ENCODE assay signal across 8 cellular contexts in genomic region chr7:24573008-24573553, GRCh38. TPM values are rescaled to one million over a fixed set of nuclear protein-coding genes. Genes with fewer than 3 reads are reported as not detected.
A peak's percentile ranks its signal among the peaks of the same experiment; 100 is the strongest.
DNase-seq lines count a peak whose midpoint lies in the region; TF ChIP-seq lines count a peak whose summit lies in the region.

TSS of gene PALS2 (plus strand) at chr7:24573452. CDS start at chr7:24623668, 50,216 bp downstream.

- no peaks in the 10 kb centered on the region for H3K36me3 ChIP-seq in hepatocyte (replicated peaks; ENCODE audit: insufficient read depth, low read depth)

- H3K4me2 ChIP-seq in hepatocyte: peak within 1 kb of the TSS; percentile 87

- DNase-seq in GM12865 (ENCODE audit: low read depth): peak; percentile 88
- no peak for DNase-seq in HFF-Myc (ENCODE audit: extremely low read depth, low read depth)
- peak; percentile 90 for DNase-seq in NAMALWA (ENCODE audit: low spot score)
- DNase-seq in T-helper 2 cell: peak; percentile 48 to 91 (median 74)
- DNase-seq in astrocyte of the cerebellum (ENCODE audit: low read depth): no peak
- peak; percentile 91 for DNase-seq in hepatocyte (ENCODE audit: low spot score)
- DNase-seq in retinal pigment epithelial cell (ENCODE audit: low read depth): no peak
- no peak for DNase-seq in cerebellar nuclear complex (lab: John Stamatoyannopoulos, UW)

- no peaks in the 10 kb centered on the region for H4K20me1 ChIP-seq in hepatocyte (ENCODE audit: insufficient read depth, poor library complexity, severe bottlenecking)

- H3K4me1 ChIP-seq in hepatocyte (ENCODE audit: insufficient read depth): peaks cover 11% of the 10 kb centered on the region

- peaks cover 30% of the 10 kb centered on the region for H3K79me2 ChIP-seq in hepatocyte

- peak within 1 kb of the TSS; percentile 80 for H2AFZ ChIP-seq in hepatocyte

- H3K9me3 ChIP-seq in hepatocyte (ENCODE audit: low read depth): no peaks in the 10 kb centered on the region

- peaks cover 6% of the 10 kb centered on the region for H3K27me3 ChIP-seq in hepatocyte

- WGBS in hepatocyte (ENCODE audit: low lambda C conversion rate, missing lambda C conversion rate): 0% methylated on average over 27 of the region's 69 CpGs

- TF ChIP-seq CTCF in GM12865 (IDR thresholded peaks at IDR 0.05; ENCODE audit: insufficient read depth, low read depth, low read length, missing control alignments) (no peak), HFF-Myc (IDR thresholded peaks at IDR 0.05; ENCODE audit: low read depth, low read length, missing control alignments) (no peak), astrocyte of the cerebellum (IDR thresholded peaks at IDR 0.05; ENCODE audit: low read depth, low read length, missing control alignments) (no peak), hepatocyte (IDR thresholded peaks at IDR 0.05; ENCODE audit: poor library complexity) (no peak), retinal pigment epithelial cell (conservative IDR thresholded peaks at IDR 0.05; ENCODE audit: low read depth, low read length) (no peak)

- in situ Hi-C loops in astrocyte of the cerebellum (cut with HindIII; ENCODE audit: low sequenced_read_pairs): no loop called here

- no peaks in the 10 kb centered on the region for H3K9me2 ChIP-seq in hepatocyte (replicated peaks; ENCODE audit: insufficient read depth)

- peak within 1 kb of the TSS; percentile 92 for H3K27ac ChIP-seq in hepatocyte

- H3K4me3 ChIP-seq in GM12865 (ENCODE audit: low read depth, low read length) (peak within 1 kb of the TSS; percentile 83), HFF-Myc (replicated peaks; ENCODE audit: low read depth, low read length) (peak within 1 kb of the TSS; percentile 81), astrocyte of the cerebellum (ENCODE audit: low read depth, low read length) (peak within 1 kb of the TSS; percentile 80), hepatocyte (peak within 1 kb of the TSS; percentile 87), retinal pigment epithelial cell (ENCODE audit: low read length) (peak within 1 kb of the TSS; percentile 82)

RNA-seq across cellular contexts. Expression of gene PALS2, which starts in this region (rescaled TPM):
- total RNA-seq in hepatocyte: 74.9 and 84.5 TPM in 2 replicates
- polyA plus RNA-seq in hepatocyte: 37.6 and 43.9 TPM in 2 replicates

Comparison
In these comparisons a context has a peak if more than half of its experiments do, and no peak if none do; other contexts are left out.
1. DNase-seq: peak in GM12865 (single experiment), NAMALWA (single experiment), T-helper 2 cell (5 of 5) and hepatocyte (single experiment); none in HFF-Myc (single experiment), astrocyte of the cerebellum (single experiment), retinal pigment epithelial cell (single experiment) and cerebellar nuclear complex (0 of 2).
2. Peak in every context shown above with its lines, with median percentiles within 50 percentile points of each other: H3K4me3 ChIP-seq.